Comparison of ENCODE assay signal across 19 cellular contexts in the genomic region with DNA sequence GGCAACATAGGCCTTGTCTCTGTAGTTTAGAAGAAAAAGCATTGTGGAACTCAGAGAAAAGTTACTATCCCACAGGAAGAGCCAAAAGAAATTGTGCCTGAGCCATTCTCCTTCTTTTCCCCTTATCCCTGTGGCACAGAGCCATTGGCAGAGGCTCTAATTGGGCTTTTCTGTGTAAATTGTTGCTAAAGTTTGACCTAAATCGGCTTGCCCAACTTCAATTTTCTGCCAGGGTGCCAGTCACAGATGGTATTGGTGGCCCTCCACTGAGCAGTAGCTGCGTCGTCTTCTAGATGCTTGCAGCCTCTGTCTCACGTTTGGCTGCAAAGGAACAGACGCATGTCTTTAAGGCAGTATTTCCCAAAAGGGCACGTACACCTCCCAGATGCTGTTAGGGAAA. TPM values are rescaled to one million over a fixed set of nuclear protein-coding genes. Genes with fewer than 3 reads are reported as not detected.
DNase-seq lines count a peak whose midpoint lies in the region; ATAC-seq and TF ChIP-seq lines count a peak whose summit lies in the region.
"Had no signal": no experiment of that assay in that cellular context is flagged by ENCODE, and none has a peak within 500 bp of the region (broad histone marks: within the 10 kb centered on the region; RNA-seq: fewer than 3 reads in every experiment).

No MANE protein-coding gene starts in this region.

- H3K4me1 Mint-ChIP-seq in chondrocyte (ENCODE audit: low read depth) (peaks cover 66% of the 10 kb centered on the region), nephron (peaks cover 42% of the 10 kb centered on the region), T-cell (peaks cover 11 to 16% (median 14%) of the 10 kb centered on the region in 3 donors)
- H3K4me1 Mint-ChIP-seq in activated CD8-positive, alpha-beta T cell treated with anti-CD3 and anti-CD28 coated beads for 36 hours (ENCODE audit: low read depth), result peaks cover 13% of the 10 kb centered on the region

- peak overlapping the region; percentile 78 to 80 for H3K27ac ChIP-seq in thoracic aorta
- H3K27ac ChIP-seq: 22Rv1 had no signal

- H3K27me3 Mint-ChIP-seq in chondrocyte (ENCODE audit: low read depth), result no peaks in the 10 kb centered on the region
- no peaks in the 10 kb centered on the region for H3K27me3 Mint-ChIP-seq in nephron (ENCODE audit: low read depth)
- peaks cover 5% of the 10 kb centered on the region for H3K27me3 Mint-ChIP-seq in activated CD8-positive, alpha-beta T cell treated with anti-CD3 and anti-CD28 coated beads for 36 hours
- peaks cover 6 to 18% of the 10 kb centered on the region in 2 donors for H3K27me3 Mint-ChIP-seq in T-cell
- H3K27me3 Mint-ChIP-seq: activated CD4-positive, alpha-beta memory T cell treated with anti-CD3 and anti-CD28 coated beads, Interleukin-2, amount 10 ng/mL, durations not matched to agents 7 days and 5 days had no signal

- DNase-seq in Right ventricle myocardium inferior (ENCODE audit: missing footprints) (no peak), cardiac septum (ENCODE audit: low spot score) (no peak), chondrocyte (ENCODE audit: low spot score) (no peak), thoracic aorta (ENCODE audit: low spot score) (no peak), T-cell (no peak), left colon (no peak)
- DNase-seq in activated CD8-positive, alpha-beta T cell treated with anti-CD3 and anti-CD28 coated beads for 36 hours, result no peak
- DNase-seq: activated CD4-positive, alpha-beta memory T cell treated with anti-CD3 and anti-CD28 coated beads, Interleukin-2, amount 10 ng/mL, durations not matched to agents 7 days and 5 days; DMS53; MV-4-11; NCI-H2081 treated with DMSO at 0.1 percent for 48 hours; occipital lobe; upper lobe of left lung had no signal

- H3K4me3 ChIP-seq in thoracic aorta, result no peak overlapping the region
- H3K4me3 ChIP-seq: Peyer's patch, smooth muscle cell, upper lobe of left lung had no signal

- H3K36me3 Mint-ChIP-seq in chondrocyte (ENCODE audit: low read depth), result peaks cover 15% of the 10 kb centered on the region
- H3K36me3 Mint-ChIP-seq in nephron (ENCODE audit: low read depth), result peaks cover 45% of the 10 kb centered on the region
- no peaks in the 10 kb centered on the region for H3K36me3 Mint-ChIP-seq in activated CD8-positive, alpha-beta T cell treated with anti-CD3 and anti-CD28 coated beads for 36 hours (ENCODE audit: low read depth)
- peaks cover 7% of the 10 kb centered on the region for H3K36me3 Mint-ChIP-seq in T-cell

- intact Hi-C loops in Right ventricle myocardium inferior (cut with DNase I) (no loop called here), cardiac septum (cut with DNase I) (loop anchor here (5.0 kb wide), 1 partner anchor 113 kb away; no protein-coding TSS in a partner anchor), left colon (cut with DNase I, micrococcal nuclease) (no loop called here)
- intact Hi-C loops in activated CD8-positive, alpha-beta T cell treated with anti-CD3 and anti-CD28 coated beads for 36 hours (cut with micrococcal nuclease), result no loop called here

- POLR2A ChIA-PET in activated CD8-positive, alpha-beta T cell treated with anti-CD3 and anti-CD28 coated beads for 36 hours (lab: Charles Lee), result no interaction called here
- POLR2A ChIA-PET in T-cell (lab: Charles Lee), result no interaction called here

- H3K4me3 Mint-ChIP-seq in chondrocyte (ENCODE audit: unreplicated experiment) (no peak overlapping the region), nephron (no peak overlapping the region), T-cell (no peak overlapping the region)
- H3K4me3 Mint-ChIP-seq in activated CD8-positive, alpha-beta T cell treated with anti-CD3 and anti-CD28 coated beads for 36 hours, result no peak overlapping the region
- H3K4me3 Mint-ChIP-seq: activated CD4-positive, alpha-beta memory T cell treated with anti-CD3 and anti-CD28 coated beads, Interleukin-2, amount 10 ng/mL, durations not matched to agents 7 days and 5 days; activated T-helper 1 cell treated with anti-CD3 and anti-CD28 coated beads, Interleukin-12 subunit alpha, Interleukin-12 subunit beta, Interleukin-2, Interleukin-4 antibody, amounts not matched to agents 30 ng/mL and 10 ng/mL and 1 ng/mL, durations not matched to agents 14 hours and 24 hours and 36 hours; stimulated activated effector memory CD8-positive, alpha-beta T cell treated with anti-CD3 and anti-CD28 coated beads, Interleukin-12 subunit alpha, Interleukin-12 subunit beta, amount 100 ng/mL, for 72 hours had no signal

- H3K36me3 ChIP-seq in thoracic aorta, result peaks cover 7% of the 10 kb centered on the region
- H3K36me3 ChIP-seq: Peyer's patch had no signal

- no peak for TF ChIP-seq CTCF in chondrocyte (IDR thresholded peaks at IDR 0.05)
- TF ChIP-seq CTCF in nephron (IDR thresholded peaks at IDR 0.05; ENCODE audit: unreplicated experiment in 3 of 3), result no peak
- TF ChIP-seq CTCF in thoracic aorta (IDR thresholded peaks at IDR 0.05), result no peak
- no peak for TF ChIP-seq CTCF in activated CD8-positive, alpha-beta T cell treated with anti-CD3 and anti-CD28 coated beads for 36 hours (IDR thresholded peaks at IDR 0.05)

- H3K9me3 Mint-ChIP-seq in chondrocyte (ENCODE audit: low read depth) (no peaks in the 10 kb centered on the region), nephron (no peaks in the 10 kb centered on the region), T-cell (no peaks in the 10 kb centered on the region)
- H3K9me3 Mint-ChIP-seq in activated CD8-positive, alpha-beta T cell treated with anti-CD3 and anti-CD28 coated beads for 36 hours, result no peaks in the 10 kb centered on the region
- H3K9me3 Mint-ChIP-seq: activated CD4-positive, alpha-beta memory T cell treated with anti-CD3 and anti-CD28 coated beads, Interleukin-2, amount 10 ng/mL, durations not matched to agents 7 days and 5 days; activated T-helper 1 cell treated with anti-CD3 and anti-CD28 coated beads, Interleukin-12 subunit alpha, Interleukin-12 subunit beta, Interleukin-2, Interleukin-4 antibody, amounts not matched to agents 30 ng/mL and 10 ng/mL and 1 ng/mL, durations not matched to agents 14 hours and 24 hours and 36 hours; stimulated activated effector memory CD8-positive, alpha-beta T cell treated with anti-CD3 and anti-CD28 coated beads, Interleukin-12 subunit alpha, Interleukin-12 subunit beta, amount 100 ng/mL, for 72 hours had no signal

- H3K27ac Mint-ChIP-seq in chondrocyte (ENCODE audit: unreplicated experiment), result peak overlapping the region; percentile 69
- H3K27ac Mint-ChIP-seq in nephron, result peak overlapping the region; percentile 68 to 77 (median 76)
- no peak overlapping the region for H3K27ac Mint-ChIP-seq in activated CD8-positive, alpha-beta T cell treated with anti-CD3 and anti-CD28 coated beads for 36 hours
- H3K27ac Mint-ChIP-seq in T-cell, result no peak overlapping the region
- H3K27ac Mint-ChIP-seq: activated CD4-positive, alpha-beta memory T cell treated with anti-CD3 and anti-CD28 coated beads, Interleukin-2, amount 10 ng/mL, durations not matched to agents 7 days and 5 days; activated T-helper 1 cell treated with anti-CD3 and anti-CD28 coated beads, Interleukin-12 subunit alpha, Interleukin-12 subunit beta, Interleukin-2, Interleukin-4 antibody, amounts not matched to agents 30 ng/mL and 10 ng/mL and 1 ng/mL, durations not matched to agents 14 hours and 24 hours and 36 hours; stimulated activated effector memory CD8-positive, alpha-beta T cell treated with anti-CD3 and anti-CD28 coated beads, Interleukin-12 subunit alpha, Interleukin-12 subunit beta, amount 100 ng/mL, for 72 hours had no signal

- CTCF ChIA-PET in activated CD8-positive, alpha-beta T cell treated with anti-CD3 and anti-CD28 coated beads for 36 hours (lab: Charles Lee), result interaction anchor here (0.7 kb wide), 1 partner anchor 539 kb away, joined by 3 read pairs; no protein-coding TSS in a partner anchor
- CTCF ChIA-PET in T-cell (lab: Charles Lee), result no interaction called here

- H3K9me3 ChIP-seq in thoracic aorta, result no peaks in the 10 kb centered on the region
- H3K9me3 ChIP-seq: Peyer's patch, upper lobe of left lung had no signal

- ATAC-seq in Right ventricle myocardium inferior (peak; percentile 14), thoracic aorta (ENCODE audit: insufficient number of reproducible peaks, low FRiP score, low read depth) (no peak), T-cell (replicated peaks in 1 of 4) (no peak), left colon (no peak)
- no peak for ATAC-seq in activated CD8-positive, alpha-beta T cell treated with anti-CD3 and anti-CD28 coated beads for 36 hours
- ATAC-seq: stimulated activated effector memory CD8-positive, alpha-beta T cell treated with anti-CD3 and anti-CD28 coated beads, Interleukin-12 subunit alpha, Interleukin-12 subunit beta, amount 100 ng/mL, for 72 hours had no signal

- H3K4me1 ChIP-seq in thoracic aorta (ENCODE audit: control insufficient read depth in 1 of 2, low read depth in 2 of 2), result peaks cover 32 to 84% of the 10 kb centered on the region in 2 donors

- no peaks in the 10 kb centered on the region for H3K27me3 ChIP-seq in thoracic aorta (replicated peaks; ENCODE audit: insufficient read depth)
- H3K27me3 ChIP-seq: Peyer's patch, upper lobe of left lung had no signal

RNA-seq across cellular contexts. Expression of a gene that starts 30.3 kb away (rescaled TPM):
- total RNA-seq in Right ventricle myocardium inferior (64.1 TPM), cardiac septum (71.8 TPM), chondrocyte (123 to 163 TPM (median 162 TPM) in 3 replicates), thoracic aorta (100 to 1,000 TPM; 133 to 211 TPM), T-cell (10 to 100 TPM in 1 of 5 donors, 1 to 10 TPM in 4; 5.0 to 14.2 (median 7.8) TPM), left colon (10 to 100 TPM in 1 of 2 donors, 1 to 10 TPM in 1; 7.1 to 17.2 TPM)
- 1 to 10 TPM; 1.3 to 1.8 TPM for total RNA-seq in activated CD8-positive, alpha-beta T cell treated with anti-CD3 and anti-CD28 coated beads for 36 hours

Comparison
In these comparisons a context has a peak if more than half of its experiments do, and no peak if none do; other contexts are left out.
1. H3K27ac Mint-ChIP-seq: peak in chondrocyte (single experiment) and nephron (3 of 3); none in activated CD8-positive, alpha-beta T cell treated with anti-CD3 and anti-CD28 coated beads for 36 hours (single experiment) and T-cell (0 of 2).